Comparison of ENCODE assay signal across 8 cellular contexts in the genomic region with DNA sequence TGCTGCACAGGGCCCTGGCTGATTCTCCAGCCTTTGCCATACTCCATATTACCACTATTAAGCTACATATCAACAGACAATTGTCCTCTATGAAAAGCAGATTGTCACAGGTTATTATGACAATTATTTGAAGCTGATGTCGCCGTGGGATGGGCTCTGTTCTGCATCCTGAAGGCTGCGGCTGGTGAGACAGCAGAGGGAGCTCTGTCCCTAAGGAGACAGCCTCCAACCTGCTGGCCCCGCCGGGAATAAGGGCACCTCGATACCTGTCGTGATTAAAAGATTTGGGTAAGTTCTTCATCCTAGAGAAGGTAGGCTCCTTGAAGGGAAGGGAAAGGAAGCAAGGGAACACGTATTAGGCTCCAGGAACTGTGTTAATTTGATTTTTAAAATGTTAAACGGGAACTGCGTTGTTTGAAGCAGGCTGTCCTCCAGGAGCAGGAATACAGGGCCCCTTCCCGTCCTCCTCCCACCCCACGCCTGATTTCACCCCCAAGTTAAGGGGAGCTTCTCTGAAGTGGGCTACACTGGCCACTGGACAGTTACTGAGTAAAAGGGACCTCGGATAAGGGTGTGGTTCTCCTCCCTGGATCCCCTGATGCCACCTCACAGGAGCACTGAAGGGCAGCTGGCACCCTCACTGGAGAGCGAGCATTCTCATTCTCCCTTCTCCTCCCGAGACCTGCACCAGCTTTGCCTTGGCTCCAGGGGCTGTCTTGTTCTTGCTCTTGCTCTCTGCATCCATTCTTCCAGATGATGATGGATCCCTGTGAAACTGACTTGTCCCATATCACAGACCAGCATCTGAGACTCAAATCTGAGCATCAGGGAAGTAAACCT. TPM values are rescaled to one million over a fixed set of nuclear protein-coding genes. Genes with fewer than 3 reads are reported as not detected.
DNase-seq lines count a peak whose midpoint lies in the region; ATAC-seq, FAIRE-seq and TF ChIP-seq lines count a peak whose summit lies in the region.

No MANE protein-coding gene starts in this region.

- WGBS in liver: 25% methylated on average over 15 of the region's 15 CpGs

- H3K9ac ChIP-seq in liver (ENCODE audit: low read depth in 1 of 2, low read length in 2 of 2): no peak overlapping the region

- ATAC-seq in GM19455 (IDR thresholded peaks at IDR 0.05; ENCODE audit: unreplicated experiment): no peak

- no peaks in the 10 kb centered on the region for H3K36me3 ChIP-seq in liver (ENCODE audit: control insufficient read depth in 4 of 4, insufficient read depth in 3 of 4, low read depth in 1 of 4, low read length in 3 of 4)

- H3K4me1 ChIP-seq in liver (ENCODE audit: control insufficient read depth in 4 of 4, insufficient read depth in 4 of 4, low read length in 3 of 4): peaks cover 0 to 4% (median 1%) of the 10 kb centered on the region in 4 donors

- H3K4me3 ChIP-seq in AG09309 (ENCODE audit: control insufficient read depth, low read depth, low read length) (no peak overlapping the region), liver (ENCODE audit: low read depth in 1 of 3, low read length in 3 of 3) (no peak overlapping the region)

- TF ChIP-seq RAD21 in liver (IDR thresholded peaks at IDR 0.05): peak; percentile 88

- TF ChIP-seq CTCF in AG09309 (IDR thresholded peaks at IDR 0.05; ENCODE audit: control insufficient read depth, insufficient read depth, low read depth, low read length, missing control alignments): peak; percentile 84
- TF ChIP-seq CTCF in liver (IDR thresholded peaks at IDR 0.05; ENCODE audit: low read depth, low read length, missing input control): peak; percentile 60

- no peak overlapping the region for H3K27ac ChIP-seq in liver (ENCODE audit: low read depth in 1 of 2, low read length in 2 of 2)

- H3K27me3 ChIP-seq in liver (ENCODE audit: control insufficient read depth in 4 of 4, insufficient read depth in 4 of 4, low read length in 3 of 4): no peaks in the 10 kb centered on the region

- peak; percentile 54 for FAIRE-seq in GM12891 (lab: Jason Lieb, UNC)

- no peaks in the 10 kb centered on the region for H3K9me3 ChIP-seq in liver (ENCODE audit: control insufficient read depth in 4 of 4, low read length in 3 of 4)

- in situ Hi-C loops in SK-MEL-5 (cut with HindIII; ENCODE audit: low pct_unique_long_range_greater_than_20kb, low sequenced_read_pairs): no loop called here

- no peak for TF ChIP-seq POLR2A in GM12891 (IDR thresholded peaks at IDR 0.05; ENCODE audit: low read depth, low read length)

- DNase-seq in AG09309 (ENCODE audit: low read depth) (no peak), GM12891 (ENCODE audit: insufficient read length, low spot score) (no peak), SK-MEL-5 (ENCODE audit: low read depth, low spot score) (peak; percentile 40), NCI-H226 (no peak)
- peak; percentile 17 for DNase-seq in central memory CD4-positive, alpha-beta T cell
- peak; percentile 6 for DNase-seq in stimulated activated naive CD4-positive, alpha-beta T cell treated with Interleukin-2 at 50 U/mL for 16 hours (lab: John Stamatoyannopoulos, UW)

TF ChIP-seq in GM12891, 5 proteins besides CTCF, POLR2A, EP300 and RAD21:
- no peak for TF ChIP-seq POU2F2 (IDR thresholded peaks at IDR 0.05; ENCODE audit: low read depth, low read length)
- no peak for TF ChIP-seq TAF1 (IDR thresholded peaks at IDR 0.05; ENCODE audit: low read depth, low read length)
- no peak for TF ChIP-seq POLR2AphosphoS5 (IDR thresholded peaks at IDR 0.05; ENCODE audit: low read depth, low read length)
- TF ChIP-seq PAX5 (IDR thresholded peaks at IDR 0.05; ENCODE audit: insufficient read depth, low read length, severe bottlenecking): no peak
- TF ChIP-seq SPI1 (IDR thresholded peaks at IDR 0.05; ENCODE audit: low read depth, low read length): no peak

TF ChIP-seq in liver, 16 proteins besides CTCF, POLR2A, EP300 and RAD21:
- no peak for TF ChIP-seq YY1 (IDR thresholded peaks at IDR 0.05)
- no peak for TF ChIP-seq EGR1 (IDR thresholded peaks at IDR 0.05; ENCODE audit: low read depth in 2 of 2)
- no peak for TF ChIP-seq HNF4G (IDR thresholded peaks at IDR 0.05)
- TF ChIP-seq HNF4A (conservative IDR thresholded peaks at IDR 0.05): no peak
- TF ChIP-seq TAF1 (conservative IDR thresholded peaks at IDR 0.05): no peak
- TF ChIP-seq NR2F2 (IDR thresholded peaks at IDR 0.05): no peak
- TF ChIP-seq, protein P1, sequence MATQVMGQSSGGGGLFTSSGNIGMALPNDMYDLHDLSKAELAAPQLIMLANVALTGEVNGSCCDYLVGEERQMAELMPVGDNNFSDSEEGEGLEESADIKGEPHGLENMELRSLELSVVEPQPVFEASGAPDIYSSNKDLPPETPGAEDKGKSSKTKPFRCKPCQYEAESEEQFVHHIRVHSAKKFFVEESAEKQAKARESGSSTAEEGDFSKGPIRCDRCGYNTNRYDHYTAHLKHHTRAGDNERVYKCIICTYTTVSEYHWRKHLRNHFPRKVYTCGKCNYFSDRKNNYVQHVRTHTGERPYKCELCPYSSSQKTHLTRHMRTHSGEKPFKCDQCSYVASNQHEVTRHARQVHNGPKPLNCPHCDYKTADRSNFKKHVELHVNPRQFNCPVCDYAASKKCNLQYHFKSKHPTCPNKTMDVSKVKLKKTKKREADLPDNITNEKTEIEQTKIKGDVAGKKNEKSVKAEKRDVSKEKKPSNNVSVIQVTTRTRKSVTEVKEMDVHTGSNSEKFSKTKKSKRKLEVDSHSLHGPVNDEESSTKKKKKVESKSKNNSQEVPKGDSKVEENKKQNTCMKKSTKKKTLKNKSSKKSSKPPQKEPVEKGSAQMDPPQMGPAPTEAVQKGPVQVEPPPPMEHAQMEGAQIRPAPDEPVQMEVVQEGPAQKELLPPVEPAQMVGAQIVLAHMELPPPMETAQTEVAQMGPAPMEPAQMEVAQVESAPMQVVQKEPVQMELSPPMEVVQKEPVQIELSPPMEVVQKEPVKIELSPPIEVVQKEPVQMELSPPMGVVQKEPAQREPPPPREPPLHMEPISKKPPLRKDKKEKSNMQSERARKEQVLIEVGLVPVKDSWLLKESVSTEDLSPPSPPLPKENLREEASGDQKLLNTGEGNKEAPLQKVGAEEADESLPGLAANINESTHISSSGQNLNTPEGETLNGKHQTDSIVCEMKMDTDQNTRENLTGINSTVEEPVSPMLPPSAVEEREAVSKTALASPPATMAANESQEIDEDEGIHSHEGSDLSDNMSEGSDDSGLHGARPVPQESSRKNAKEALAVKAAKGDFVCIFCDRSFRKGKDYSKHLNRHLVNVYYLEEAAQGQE (IDR thresholded peaks at IDR 0.05): no peak
- no peak for TF ChIP-seq FOXA1 (IDR thresholded peaks at IDR 0.05)
- no peak for TF ChIP-seq GABPA (IDR thresholded peaks at IDR 0.05 in 1 of 2, conservative IDR thresholded peaks at IDR 0.05 in 1 of 2)
- TF ChIP-seq SP1 (IDR thresholded peaks at IDR 0.05): no peak

RNA-seq across cellular contexts. Expression of gene TIAL1, which starts 11.8 kb away (rescaled TPM):
- polyA plus RNA-seq in GM12891 (2012; ENCODE audit: low read depth, missing spikeins): 75.6 TPM
- total RNA-seq in SK-MEL-5 (2014; rRNA removed; shearing (Covaris generic)): 25.1 and 28.4 TPM in 2 replicates
- polyA plus RNA-seq in SK-MEL-5 (2015; cell fraction: cytosol; rRNA removed): 35.8 and 44.7 TPM in 2 replicates
- polyA plus RNA-seq in SK-MEL-5 (2015; cell fraction: nucleus; rRNA removed): 213 and 233 TPM in 2 replicates
- total RNA-seq in liver: 10 to 100 TPM; 25.7 to 28.7 TPM
- polyA plus RNA-seq in liver: 10 to 100 TPM; 19.7 to 21.1 TPM

RNA-seq across cellular contexts. Expression of gene BAG3, which starts 42.6 kb away (rescaled TPM):
- 3.5 TPM for polyA plus RNA-seq in GM12891 (2012; ENCODE audit: low read depth, missing spikeins)
- 6.2 and 6.4 TPM in 2 replicates for total RNA-seq in SK-MEL-5 (2014; rRNA removed; shearing (Covaris generic))
- 46.2 and 58.6 TPM in 2 replicates for polyA plus RNA-seq in SK-MEL-5 (2015; cell fraction: cytosol; rRNA removed)
- polyA plus RNA-seq in SK-MEL-5 (2015; cell fraction: nucleus; rRNA removed): 14.3 and 16.0 TPM in 2 replicates
- 1 to 10 TPM; 2.2 to 6.0 TPM for total RNA-seq in liver
- 10 to 100 TPM in 1 of 2 donors, 1 to 10 TPM in 1; 6.6 to 15.1 TPM for polyA plus RNA-seq in liver

Comparison
In these comparisons a context has a peak if more than half of its experiments do, and no peak if none do; other contexts are left out.
1. DNase-seq: peak in SK-MEL-5 (single experiment), central memory CD4-positive, alpha-beta T cell (single experiment) and stimulated activated naive CD4-positive, alpha-beta T cell treated with Interleukin-2 at 50 U/mL for 16 hours (single experiment); none in AG09309 (single experiment), GM12891 (single experiment) and NCI-H226 (single experiment).